In the genomic region with DNA sequence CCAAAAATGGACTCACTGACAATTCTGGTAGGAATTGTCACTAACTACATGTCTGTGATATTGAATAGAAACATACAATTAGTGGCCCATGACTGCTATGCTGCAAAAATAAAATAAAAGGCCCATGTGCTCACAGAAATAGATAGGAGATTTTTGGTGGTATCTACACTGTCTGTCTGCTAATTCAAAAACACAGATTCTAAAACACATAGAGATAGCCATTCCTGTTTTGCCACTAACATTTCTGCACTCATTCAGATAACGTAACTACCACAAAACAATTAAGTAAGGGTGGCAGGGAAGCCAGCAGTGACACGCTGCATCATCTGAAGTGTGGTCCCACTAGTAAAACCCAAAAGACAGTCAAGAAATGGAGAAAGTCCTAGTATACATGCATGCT, we compare ENCODE assay signal across 18 cellular contexts.
A peak's percentile ranks its signal among the peaks of the same experiment; 100 is the strongest.
DNase-seq lines count a peak whose midpoint lies in the region; ATAC-seq and TF ChIP-seq lines count a peak whose summit lies in the region.
"Had no signal": no experiment of that assay in that cellular context is flagged by ENCODE, and none has a peak within 500 bp of the region (broad histone marks: within the 10 kb centered on the region; RNA-seq: fewer than 3 reads in every experiment).

No MANE protein-coding gene starts in this region.

- no peaks in the 10 kb centered on the region for H3K9me3 ChIP-seq in osteoblast (ENCODE audit: low read depth, low read length)
- H3K9me3 ChIP-seq: BLaER1, Caco-2 had no signal

- no peaks in the 10 kb centered on the region for H4K20me1 ChIP-seq in osteoblast (ENCODE audit: insufficient read depth, low read length)
- H4K20me1 ChIP-seq: BLaER1 had no signal

- no peak for ATAC-seq in GM19455 (IDR thresholded peaks at IDR 0.05; ENCODE audit: unreplicated experiment)
- ATAC-seq: CD8-positive, alpha-beta T cell; GM23338; HCT116 had no signal

- H3K4me3 ChIP-seq in osteoblast (ENCODE audit: insufficient read depth, low read length) = no peak overlapping the region
- H3K4me3 ChIP-seq: BLaER1, GM23338 had no signal

- no peaks in the 10 kb centered on the region for H3K27me3 Mint-ChIP-seq in chondrocyte (ENCODE audit: low read depth)

- peaks cover under 1% of the 10 kb centered on the region for H3K27me3 ChIP-seq in osteoblast (ENCODE audit: insufficient read depth, low read length)
- H3K27me3 ChIP-seq: BLaER1 had no signal

- H3K36me3 Mint-ChIP-seq in chondrocyte (ENCODE audit: low read depth) = no peaks in the 10 kb centered on the region
- H3K36me3 Mint-ChIP-seq: CD4-positive, CD25-positive, alpha-beta regulatory T cell; CD8-positive, alpha-beta T cell had no signal

- peak overlapping the region; percentile 13 for H3K27ac Mint-ChIP-seq in chondrocyte (ENCODE audit: unreplicated experiment)
- H3K27ac Mint-ChIP-seq: B cell; CD4-positive, CD25-positive, alpha-beta regulatory T cell; CD8-positive, alpha-beta T cell; GM23338; H9 had no signal

- H3K79me2 ChIP-seq in osteoblast (ENCODE audit: insufficient read depth, low read length) = no peaks in the 10 kb centered on the region

- H3K9me3 Mint-ChIP-seq in chondrocyte (ENCODE audit: low read depth) = no peaks in the 10 kb centered on the region
- H3K9me3 Mint-ChIP-seq: CD4-positive, CD25-positive, alpha-beta regulatory T cell; CD8-positive, alpha-beta T cell; GM23338; H9 had no signal

- H2AFZ ChIP-seq in osteoblast (ENCODE audit: low read length) = peak overlapping the region; percentile 31
- H2AFZ ChIP-seq: GM23338 had no signal

- H3K4me3 Mint-ChIP-seq in chondrocyte (ENCODE audit: unreplicated experiment) = no peak overlapping the region
- H3K4me3 Mint-ChIP-seq: B cell; CD4-positive, CD25-positive, alpha-beta regulatory T cell; CD8-positive, alpha-beta T cell; GM23338; H9 had no signal

- H3K36me3 ChIP-seq in osteoblast (ENCODE audit: insufficient read depth, low read length) = no peaks in the 10 kb centered on the region
- H3K36me3 ChIP-seq: BLaER1 had no signal

- no peak overlapping the region for H3K4me2 ChIP-seq in osteoblast (ENCODE audit: insufficient read depth, low read length)
- H3K4me2 ChIP-seq: BLaER1, GM23338 had no signal

- peaks cover 27% of the 10 kb centered on the region for H3K4me1 Mint-ChIP-seq in chondrocyte (ENCODE audit: low read depth)
- H3K4me1 Mint-ChIP-seq: B cell; CD4-positive, CD25-positive, alpha-beta regulatory T cell; GM23338 had no signal

- peaks cover 3% of the 10 kb centered on the region for H3K4me1 ChIP-seq in osteoblast (ENCODE audit: insufficient read depth, low read length)
- H3K4me1 ChIP-seq: BLaER1, Caco-2 had no signal

- DNase-seq in OCI-M1 (lab: John Stamatoyannopoulos, UW) = peak; percentile 6
- no peak for DNase-seq in chondrocyte (ENCODE audit: low spot score)
- DNase-seq in osteoblast (ENCODE audit: insufficient read length, low spot score, missing footprints) = no peak
- no peak for DNase-seq in SHP77 treated with DMSO at 0.1 percent for 48 hours (lab: John Stamatoyannopoulos, UW)
- DNase-seq in stimulated activated CD4-positive, alpha-beta T cell treated with anti-CD3 and anti-CD28 coated beads, Interleukin-15, amount 100 ng/mL, for 24 hours = no peak
- DNase-seq: Caco-2; CD4-positive, CD25-positive, alpha-beta regulatory T cell; CD8-positive, alpha-beta T cell; DMS153; DND-41; H9 had no signal

- TF ChIP-seq CTCF in chondrocyte (IDR thresholded peaks at IDR 0.05) (no peak), osteoblast (IDR thresholded peaks at IDR 0.05; ENCODE audit: extremely low read depth, low read depth, low read length) (no peak)

- no peak overlapping the region for H3K27ac ChIP-seq in osteoblast (ENCODE audit: low read depth, low read length)
- H3K27ac ChIP-seq: 22Rv1, BLaER1, C4-2B had no signal
